Comparison of ENCODE assay signal across 22 cellular contexts in the genomic region with DNA sequence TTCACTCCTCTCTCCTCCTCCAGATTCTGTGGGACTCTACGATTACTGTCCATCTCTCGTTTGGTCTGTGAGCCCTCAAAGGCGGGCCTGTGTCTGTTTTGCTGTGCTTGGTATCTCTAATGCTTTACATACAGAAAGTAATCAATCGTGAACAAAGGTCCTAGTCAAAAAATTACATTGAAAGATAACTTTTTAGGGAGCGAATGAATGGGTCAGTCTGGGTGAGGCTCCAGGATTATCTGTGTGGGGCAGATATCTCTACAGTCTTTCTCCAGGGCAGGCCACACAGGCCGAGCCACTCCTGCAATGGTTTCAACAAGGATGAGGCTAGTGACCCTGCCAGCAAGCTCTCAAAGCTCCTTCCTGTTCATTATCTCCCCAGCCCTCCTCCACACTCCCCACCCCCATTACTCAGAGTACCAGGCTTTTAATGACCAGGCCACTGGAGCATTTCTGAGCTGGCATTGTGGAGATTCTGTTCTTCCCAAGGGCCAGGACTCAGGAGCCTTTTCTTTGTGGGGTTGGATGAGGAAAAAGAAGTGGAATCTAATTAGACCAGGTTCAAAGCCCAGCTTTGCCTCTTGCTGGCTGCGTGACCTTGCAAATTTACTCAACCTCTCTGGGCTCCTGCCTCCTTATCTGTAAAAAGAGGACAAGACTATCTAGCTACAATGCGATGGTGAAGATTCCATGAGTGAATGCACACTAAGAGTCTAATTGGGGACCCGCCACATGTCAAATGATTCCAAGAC. TPM values are rescaled to one million over a fixed set of nuclear protein-coding genes. Genes with fewer than 3 reads are reported as not detected.
A peak's percentile ranks its signal among the peaks of the same experiment; 100 is the strongest.
DNase-seq lines count a peak whose midpoint lies in the region; ATAC-seq, FAIRE-seq and TF ChIP-seq lines count a peak whose summit lies in the region.
"Had no signal": no experiment of that assay in that cellular context is flagged by ENCODE, and none has a peak within 500 bp of the region (broad histone marks: within the 10 kb centered on the region; RNA-seq: fewer than 3 reads in every experiment).

No MANE protein-coding gene starts in this region.

- no peak for FAIRE-seq in small intestine (lab: Jason Lieb, UNC)
- FAIRE-seq: A549 had no signal

- H3K4me3 ChIP-seq in SK-N-SH (ENCODE audit: low read depth in 2 of 2, low read length in 1 of 2) (no peak overlapping the region), Peyer's patch (no peak overlapping the region), small intestine (ENCODE audit: low read depth in 1 of 2, low read length in 2 of 2) (no peak overlapping the region)
- H3K4me3 ChIP-seq: A549, body of pancreas, colonic mucosa, heart left ventricle had no signal

- POLR2A ChIA-PET in SK-N-SH (lab: Yijun Ruan, JAX) = no interaction called here

- H3K4me2 ChIP-seq in SK-N-SH = no peak overlapping the region
- H3K4me2 ChIP-seq: A549 had no signal

- H3K36me3 ChIP-seq in SK-N-SH (replicated peaks in 1 of 2; ENCODE audit: control insufficient read depth in 1 of 2, insufficient read depth in 2 of 2, low read length in 1 of 2) (no peaks in the 10 kb centered on the region), Peyer's patch (no peaks in the 10 kb centered on the region), small intestine (ENCODE audit: control insufficient read depth in 2 of 2, insufficient read depth in 2 of 2, low read length in 2 of 2) (peaks cover 0 to 2% of the 10 kb centered on the region in 2 donors)
- H3K36me3 ChIP-seq: colonic mucosa, heart left ventricle had no signal

- H3K27ac ChIP-seq in SK-N-SH (ENCODE audit: low read depth in 2 of 2, low read length in 1 of 2) (no peak overlapping the region), Peyer's patch (peak overlapping the region in 3 of 4 donors; percentile 39 to 89 (median 79)), small intestine (ENCODE audit: low read depth in 1 of 2, low read length in 1 of 2) (peak overlapping the region; percentile 63 to 94)
- H3K27ac ChIP-seq: A549, body of pancreas, colonic mucosa, heart left ventricle had no signal

- H3K9me3 ChIP-seq in SK-N-SH (no peaks in the 10 kb centered on the region), Peyer's patch (no peaks in the 10 kb centered on the region), small intestine (ENCODE audit: control insufficient read depth, low read depth) (no peaks in the 10 kb centered on the region)
- H3K9me3 ChIP-seq: A549, body of pancreas, colonic mucosa, heart left ventricle had no signal

- H4K20me1 ChIP-seq in SK-N-SH (ENCODE audit: insufficient read depth) = no peaks in the 10 kb centered on the region

- no peaks in the 10 kb centered on the region for H3K9me2 ChIP-seq in SK-N-SH

- no peak for TF ChIP-seq CTCF in SK-N-SH (IDR thresholded peaks at IDR 0.05)
- TF ChIP-seq CTCF in Peyer's patch (IDR thresholded peaks at IDR 0.05) = no peak
- no peak for TF ChIP-seq CTCF in GM10266 (IDR thresholded peaks at IDR 0.05; ENCODE audit: control insufficient read depth, insufficient read depth, low read depth, missing control alignments)

- CTCF ChIA-PET in SK-N-SH (lab: Yijun Ruan, JAX) = interaction anchor here (1.0 to 1.2 kb wide), 2 partner anchors 9 to 108 kb away, joined by 3 read pairs; no protein-coding TSS in a partner anchor

- H3K9ac ChIP-seq in SK-N-SH = no peak overlapping the region

- H3K79me2 ChIP-seq in SK-N-SH (ENCODE audit: insufficient read depth) = no peaks in the 10 kb centered on the region

- no peak overlapping the region for H2AFZ ChIP-seq in SK-N-SH (ENCODE audit: low read depth)

- 92% methylated on average over 9 of the region's 9 CpGs for WGBS in SK-N-SH (ENCODE audit: low lambda C conversion rate)
- WGBS in small intestine, 3 donors = 47 to 66% (median 51%) methylated on average over 9 of the region's 9 CpGs

- no peak for ATAC-seq in SK-N-SH treated with all-trans-retinoic acid at 6 μM for 48 hours
- ATAC-seq in GM18517 (IDR thresholded peaks at IDR 0.05; ENCODE audit: unreplicated experiment) = no peak
- ATAC-seq: A549; activated naive CD4-positive, alpha-beta T cell treated with anti-CD3 and anti-CD28 coated beads, Interleukin-2, amount 50 U/mL, for 72 hours; body of pancreas; heart left ventricle had no signal

- H3F3A ChIP-seq in SK-N-SH (replicated peaks; ENCODE audit: insufficient read depth) = no peaks in the 10 kb centered on the region

- no peak for TF ChIP-seq RAD21 in SK-N-SH (IDR thresholded peaks at IDR 0.05; ENCODE audit: low read length)

- H3K27me3 ChIP-seq in SK-N-SH (ENCODE audit: insufficient read depth) = no peaks in the 10 kb centered on the region
- no peaks in the 10 kb centered on the region for H3K27me3 ChIP-seq in Peyer's patch
- H3K27me3 ChIP-seq in small intestine (ENCODE audit: control insufficient read depth in 2 of 2, insufficient read depth in 2 of 2, low read length in 2 of 2) = no peaks in the 10 kb centered on the region
- H3K27me3 ChIP-seq: body of pancreas, colonic mucosa, heart left ventricle had no signal

- DNase-seq in SK-N-SH (peak; percentile 51), Peyer's patch (peak in 1 of 3 donors; percentile 66), erythroblast (lab: John Stamatoyannopoulos, UW) (peak; percentile 78 to 96), small intestine (peak; percentile 85), GM10266 (ENCODE audit: extremely low spot score) (no peak), NCI-H345 treated with DMSO at 0.1 percent for 48 hours (lab: John Stamatoyannopoulos, UW; ENCODE audit: unreplicated experiment) (no peak)
- DNase-seq: activated CD4-positive, alpha-beta T cell treated with anti-CD3 and anti-CD28 coated beads for 1 hour; activated CD8-positive, alpha-beta memory T cell treated with anti-CD3 and anti-CD28 coated beads for 24 hours; body of pancreas; C1 segment of cervical spinal cord; colonic mucosa; heart left ventricle; HFFc6; mammary epithelial cell; NCI-H524 treated with DMSO at 0.1 percent for 48 hours; nephron progenitor cell; SHP77 treated with DMSO at 0.1 percent for 48 hours; stimulated activated CD4-positive, alpha-beta T cell treated with anti-CD3 and anti-CD28 coated beads, Interleukin-2, amount 100 ng/mL, for 48 hours had no signal

- TF ChIP-seq EP300 in SK-N-SH (IDR thresholded peaks at IDR 0.05; ENCODE audit: borderline replicate concordance in 1 of 2, low read depth in 1 of 2, low read length in 1 of 2) = no peak

- H3K4me1 ChIP-seq in SK-N-SH (ENCODE audit: control insufficient read depth in 1 of 2, insufficient read depth in 2 of 2, low read depth in 1 of 2, low read length in 1 of 2) = peaks cover 0 to 4% of the 10 kb centered on the region in 2 experiments; a peak in 1 of 4 replicates
- peaks cover 0 to 29% (median 2%) of the 10 kb centered on the region in 4 donors for H3K4me1 ChIP-seq in Peyer's patch
- peaks cover 0 to 18% of the 10 kb centered on the region in 2 donors for H3K4me1 ChIP-seq in small intestine (ENCODE audit: control insufficient read depth in 2 of 2, insufficient read depth in 1 of 2, low read depth in 1 of 2, low read length in 1 of 2)
- H3K4me1 ChIP-seq: A549, body of pancreas, colonic mucosa had no signal

- TF ChIP-seq POLR2A in Peyer's patch (IDR thresholded peaks at IDR 0.05) (no peak), erythroblast (IDR thresholded peaks at IDR 0.05; ENCODE audit: low read length) (no peak)

TF ChIP-seq in SK-N-SH, 30 proteins besides CTCF, POLR2A, EP300 and RAD21 (continues in another document):
- no peak for TF ChIP-seq TCF12 (IDR thresholded peaks at IDR 0.05)
- TF ChIP-seq JUND (IDR thresholded peaks at IDR 0.05) = no peak
- no peak for TF ChIP-seq POLR2AphosphoS5 (IDR thresholded peaks at IDR 0.05; ENCODE audit: low read depth, low read length)
- no peak for TF ChIP-seq RFX5 (IDR thresholded peaks at IDR 0.05; ENCODE audit: low read length)
- no peak for TF ChIP-seq NFIC (IDR thresholded peaks at IDR 0.05; ENCODE audit: borderline replicate concordance)
- no peak for TF ChIP-seq IRF3 (IDR thresholded peaks at IDR 0.05; ENCODE audit: low read depth, low read length)
- no peak for TF ChIP-seq NRF1 (IDR thresholded peaks at IDR 0.05; ENCODE audit: low read depth, low read length)
- TF ChIP-seq SMC3 (IDR thresholded peaks at IDR 0.05; ENCODE audit: low read depth, low read length) = no peak
- TF ChIP-seq FOSL2 (IDR thresholded peaks at IDR 0.05; ENCODE audit: borderline replicate concordance, low read depth) = no peak

TF ChIP-seq in SK-N-SH treated with all-trans-retinoic acid at 6 μM for 48 hours, 23 proteins besides CTCF, POLR2A, EP300 and RAD21:
- TF ChIP-seq, protein P1, sequence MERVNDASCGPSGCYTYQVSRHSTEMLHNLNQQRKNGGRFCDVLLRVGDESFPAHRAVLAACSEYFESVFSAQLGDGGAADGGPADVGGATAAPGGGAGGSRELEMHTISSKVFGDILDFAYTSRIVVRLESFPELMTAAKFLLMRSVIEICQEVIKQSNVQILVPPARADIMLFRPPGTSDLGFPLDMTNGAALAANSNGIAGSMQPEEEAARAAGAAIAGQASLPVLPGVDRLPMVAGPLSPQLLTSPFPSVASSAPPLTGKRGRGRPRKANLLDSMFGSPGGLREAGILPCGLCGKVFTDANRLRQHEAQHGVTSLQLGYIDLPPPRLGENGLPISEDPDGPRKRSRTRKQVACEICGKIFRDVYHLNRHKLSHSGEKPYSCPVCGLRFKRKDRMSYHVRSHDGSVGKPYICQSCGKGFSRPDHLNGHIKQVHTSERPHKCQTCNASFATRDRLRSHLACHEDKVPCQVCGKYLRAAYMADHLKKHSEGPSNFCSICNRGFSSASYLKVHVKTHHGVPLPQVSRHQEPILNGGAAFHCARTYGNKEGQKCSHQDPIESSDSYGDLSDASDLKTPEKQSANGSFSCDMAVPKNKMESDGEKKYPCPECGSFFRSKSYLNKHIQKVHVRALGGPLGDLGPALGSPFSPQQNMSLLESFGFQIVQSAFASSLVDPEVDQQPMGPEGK (CRISPR knock-in tag; IDR thresholded peaks at IDR 0.05; ENCODE audit: borderline replicate concordance) = no peak
- TF ChIP-seq ZC3H10 (CRISPR knock-in tag; IDR thresholded peaks at IDR 0.05) (no peak), GLIS3 (CRISPR knock-in tag; IDR thresholded peaks at IDR 0.05) (no peak), CSDC2 (CRISPR knock-in tag; IDR thresholded peaks at IDR 0.05) (no peak), RARB (CRISPR knock-in tag; IDR thresholded peaks at IDR 0.05) (no peak)
- TF ChIP-seq, protein P2, sequence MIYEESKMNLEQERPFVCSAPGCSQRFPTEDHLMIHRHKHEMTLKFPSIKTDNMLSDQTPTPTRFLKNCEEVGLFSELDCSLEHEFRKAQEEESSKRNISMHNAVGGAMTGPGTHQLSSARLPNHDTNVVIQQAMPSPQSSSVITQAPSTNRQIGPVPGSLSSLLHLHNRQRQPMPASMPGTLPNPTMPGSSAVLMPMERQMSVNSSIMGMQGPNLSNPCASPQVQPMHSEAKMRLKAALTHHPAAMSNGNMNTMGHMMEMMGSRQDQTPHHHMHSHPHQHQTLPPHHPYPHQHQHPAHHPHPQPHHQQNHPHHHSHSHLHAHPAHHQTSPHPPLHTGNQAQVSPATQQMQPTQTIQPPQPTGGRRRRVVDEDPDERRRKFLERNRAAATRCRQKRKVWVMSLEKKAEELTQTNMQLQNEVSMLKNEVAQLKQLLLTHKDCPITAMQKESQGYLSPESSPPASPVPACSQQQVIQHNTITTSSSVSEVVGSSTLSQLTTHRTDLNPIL (CRISPR knock-in tag; IDR thresholded peaks at IDR 0.05; ENCODE audit: low read depth) = no peak
TF ChIP-seq in SK-N-SH treated with all-trans-retinoic acid at 6 μM for 48 hours: peak in this region for 0.

RNA-seq across cellular contexts. Expression of gene CORO2A, which starts 10.2 kb away (rescaled TPM):
- polyA plus RNA-seq in SK-N-SH (2012; rRNA removed) = 2.3 and 2.7 TPM in 2 replicates
- polyA plus RNA-seq in SK-N-SH (2012; cell fraction: cytosol; rRNA removed) = 1.7 and 2.1 TPM in 2 replicates
- polyA plus RNA-seq in SK-N-SH (2012; cell fraction: nucleus; rRNA removed) = 1.6 and 2.0 TPM in 2 replicates
- 10 to 100 TPM; 15.7 to 99.6 (median 91.9) TPM for total RNA-seq in Peyer's patch
- 10 to 100 TPM; 35.1 to 57.0 (median 45.3) TPM for polyA plus RNA-seq in small intestine

Comparison
In these comparisons a context has a peak if more than half of its experiments do, and no peak if none do; other contexts are left out.
1. DNase-seq: peak in SK-N-SH (single experiment), erythroblast (2 of 2) and small intestine (single experiment); none in GM10266 (single experiment) and NCI-H345 treated with DMSO at 0.1 percent for 48 hours (single experiment).
2. H3K27ac ChIP-seq: peak in Peyer's patch (3 of 4) and small intestine (2 of 2); none in SK-N-SH (0 of 2).
3. RNA of gene CORO2A, which starts 10.2 kb away (polyA plus RNA-seq): 35.1 to 57.0 TPM in small intestine; 1.6 to 2.7 TPM in SK-N-SH; every median in the first group is over 4 times any median in the second.